In the genomic region with DNA sequence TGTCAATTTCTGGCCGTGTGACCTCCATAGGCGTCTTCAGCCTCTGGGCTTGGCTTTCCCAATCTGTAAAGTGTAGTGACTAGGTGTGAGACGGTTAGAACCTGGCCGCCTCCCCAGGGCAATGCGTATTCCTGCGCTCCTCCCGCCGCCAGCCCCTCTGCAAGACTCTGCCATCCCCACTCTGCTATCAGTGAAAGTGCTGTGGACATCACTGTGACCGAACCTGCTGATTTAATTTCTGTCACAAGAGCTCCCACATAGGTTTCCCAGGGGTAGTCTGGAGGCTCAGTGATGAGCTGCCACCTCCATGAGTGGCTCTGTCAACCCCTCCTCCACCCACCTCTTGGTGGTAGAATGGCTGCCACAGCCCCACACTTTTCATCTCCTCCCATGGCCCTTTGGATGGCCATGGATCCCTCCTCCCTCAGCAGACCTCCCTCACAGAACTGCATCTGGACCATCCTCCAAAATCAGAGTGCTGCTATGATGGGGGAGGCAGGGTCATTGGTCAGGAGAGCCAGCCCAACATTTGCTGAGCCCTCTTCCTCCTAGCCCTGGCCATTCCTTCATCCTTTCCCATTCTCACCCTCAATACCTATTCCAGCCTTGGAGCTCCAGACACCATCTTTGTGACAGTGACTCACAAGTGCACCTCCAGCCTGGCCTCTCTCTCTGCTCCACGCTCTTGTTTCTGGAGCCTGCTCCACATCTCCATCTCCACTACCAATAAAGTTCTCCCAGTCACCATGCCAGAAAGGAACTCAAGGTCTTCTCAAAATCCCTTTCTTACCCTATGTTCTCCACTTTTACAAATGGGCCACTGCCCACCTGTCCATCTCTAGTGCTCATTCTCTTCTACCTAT, we compare ENCODE assay signal across 27 cellular contexts. TPM values are rescaled to one million over a fixed set of nuclear protein-coding genes. Genes with fewer than 3 reads are reported as not detected.
DNase-seq lines count a peak whose midpoint lies in the region; ATAC-seq, FAIRE-seq and TF ChIP-seq lines count a peak whose summit lies in the region.
"Had no signal": no experiment of that assay in that cellular context is flagged by ENCODE, and none has a peak within 500 bp of the region (broad histone marks: within the 10 kb centered on the region; RNA-seq: fewer than 3 reads in every experiment).

No MANE protein-coding gene starts in this region.

- H3K27ac ChIP-seq in CD4-positive, alpha-beta memory T cell (ENCODE audit: low read depth, low read length) = no peak overlapping the region
- H3K27ac ChIP-seq in GM23338 (ENCODE audit: low read depth) (no peak overlapping the region), astrocyte (ENCODE audit: low read depth, low read length) (no peak overlapping the region)
- H3K27ac ChIP-seq: ascending aorta, foreskin keratinocyte, SJSA1, spleen, thoracic aorta had no signal

- H3K36me3 Mint-ChIP-seq in CD4-positive, alpha-beta memory T cell = no peaks in the 10 kb centered on the region
- H3K36me3 Mint-ChIP-seq in GM23338 (ENCODE audit: low read depth) (peaks cover 3% of the 10 kb centered on the region; the same call in 1 of the 3 replicates), astrocyte (ENCODE audit: low read depth, unreplicated experiment) (peaks cover 9% of the 10 kb centered on the region), natural killer cell (no peaks in the 10 kb centered on the region)

- TF ChIP-seq CTCF in GM23338 (conservative IDR thresholded peaks at IDR 0.05; ENCODE audit: low read depth in 2 of 2) (no peak), astrocyte (IDR thresholded peaks at IDR 0.05; ENCODE audit: insufficient read depth, low read depth, low read length) (no peak), natural killer cell (IDR thresholded peaks at IDR 0.05) (no peak)

- POLR2A ChIA-PET in CD4-positive, alpha-beta memory T cell (lab: Charles Lee; ENCODE audit: partially characterized antibody) = no interaction called here

- DNase-seq in CD4-positive, alpha-beta memory T cell = no peak
- DNase-seq in GM23338 (ENCODE audit: low spot score) = no peak
- DNase-seq in astrocyte (ENCODE audit: low read depth) = no peak
- no peak for DNase-seq in natural killer cell
- DNase-seq in T1000 (lab: John Stamatoyannopoulos, UW) = no peak
- no peak for DNase-seq in effector CD8-positive, alpha-beta T cell (lab: John Stamatoyannopoulos, UW)
- no peak for DNase-seq in KG1 (lab: John Stamatoyannopoulos, UW)
- DNase-seq: activated CD4-positive, alpha-beta T cell treated with anti-CD3 and anti-CD28 coated beads for 48 hours; activated T-cell treated with anti-CD3 and anti-CD28 coated beads, Interleukin-2, amount 50 U/mL, for 1 hour; foreskin keratinocyte; HFFc6; hypothalamus; kidney; mammary epithelial cell; NCI-H1436 treated with DMSO at 0.1 percent for 48 hours; NCI-H2171 treated with DMSO at 0.1 percent for 48 hours; PC-3; stimulated activated CD8-positive, alpha-beta memory T cell treated with anti-CD3 and anti-CD28 coated beads, Interleukin-4, amount 100 ng/mL, for 48 hours had no signal

- 0 out of 2 replicates have a peak, but pooled peaks cover 18% of the 10 kb centered on the region for H3F3A ChIP-seq in GM23338 (replicated peaks; ENCODE audit: low read depth)

- H3K4me3 Mint-ChIP-seq in CD4-positive, alpha-beta memory T cell = peak overlapping the region; percentile 43 to 83 (median 62)
- peak overlapping the region; percentile 65 for H3K4me3 Mint-ChIP-seq in GM23338
- peak overlapping the region; percentile 67 for H3K4me3 Mint-ChIP-seq in astrocyte (ENCODE audit: unreplicated experiment)
- peak overlapping the region; percentile 31 for H3K4me3 Mint-ChIP-seq in natural killer cell
- H3K4me3 Mint-ChIP-seq: HFFc6 had no signal

- peak overlapping the region; percentile 63; the same call in 1 of the 2 replicates for H2AFZ ChIP-seq in GM23338
- no peak overlapping the region for H2AFZ ChIP-seq in astrocyte (ENCODE audit: low read depth, low read length)

- intact Hi-C loops in CD4-positive, alpha-beta memory T cell (cut with micrococcal nuclease) = no loop called here
- intact Hi-C loops in natural killer cell (cut with micrococcal nuclease) = no loop called here

- H3K4me2 ChIP-seq in GM23338 (peak overlapping the region; percentile 73; the same call in 1 of the 2 replicates), astrocyte (ENCODE audit: low read length) (no peak overlapping the region)

- H3K36me3 ChIP-seq in CD4-positive, alpha-beta memory T cell (ENCODE audit: insufficient read depth, low read length) = no peaks in the 10 kb centered on the region
- H3K36me3 ChIP-seq in GM23338 (ENCODE audit: insufficient read depth) (no peaks in the 10 kb centered on the region), astrocyte (ENCODE audit: insufficient read depth, low read length) (no peaks in the 10 kb centered on the region)
- H3K36me3 ChIP-seq: ascending aorta, SJSA1, spleen, thoracic aorta had no signal

- H3K79me2 ChIP-seq in GM23338 (replicated peaks; ENCODE audit: insufficient read depth) = no peaks in the 10 kb centered on the region
- H3K79me2 ChIP-seq in astrocyte (ENCODE audit: insufficient read depth, low read length) = no peaks in the 10 kb centered on the region

- H3K27ac Mint-ChIP-seq in CD4-positive, alpha-beta memory T cell = peak overlapping the region in 1 of 7 donors; percentile 73
- H3K27ac Mint-ChIP-seq in GM23338 = no peak overlapping the region
- H3K27ac Mint-ChIP-seq in astrocyte (ENCODE audit: unreplicated experiment) = no peak overlapping the region
- no peak overlapping the region for H3K27ac Mint-ChIP-seq in natural killer cell
- H3K27ac Mint-ChIP-seq: HFFc6 had no signal

- peaks cover 30 to 35% of the 10 kb centered on the region in 2 donors for H3K27me3 Mint-ChIP-seq in CD4-positive, alpha-beta memory T cell
- H3K27me3 Mint-ChIP-seq in GM23338 (ENCODE audit: insufficient read depth, low read depth, poor library complexity) (peaks cover 66% of the 10 kb centered on the region), astrocyte (ENCODE audit: low read depth, unreplicated experiment) (peaks cover 65% of the 10 kb centered on the region), natural killer cell (ENCODE audit: low read depth in 2 of 2) (peaks cover 38 to 43% of the 10 kb centered on the region in 2 donors)

- H4K20me1 ChIP-seq in GM23338 (replicated peaks; ENCODE audit: insufficient read depth) = no peaks in the 10 kb centered on the region
- no peaks in the 10 kb centered on the region for H4K20me1 ChIP-seq in astrocyte (ENCODE audit: insufficient read depth, low read length)

- no peaks in the 10 kb centered on the region for H3K9me3 ChIP-seq in CD4-positive, alpha-beta memory T cell (ENCODE audit: control insufficient read depth in 1 of 2, low read length in 2 of 2)
- H3K9me3 ChIP-seq in astrocyte (ENCODE audit: insufficient read depth, low read depth, low read length) = no peaks in the 10 kb centered on the region
- H3K9me3 ChIP-seq: ascending aorta, SJSA1, thoracic aorta had no signal

- no peak for FAIRE-seq in astrocyte (lab: Jason Lieb, UNC)
- FAIRE-seq: GM12878, kidney had no signal

- peaks cover 23% of the 10 kb centered on the region for H3K27me3 ChIP-seq in CD4-positive, alpha-beta memory T cell (ENCODE audit: insufficient read depth, low read length)
- H3K27me3 ChIP-seq in GM23338 (ENCODE audit: insufficient read depth) = peaks cover 74% of the 10 kb centered on the region
- peaks cover 45% of the 10 kb centered on the region for H3K27me3 ChIP-seq in astrocyte (ENCODE audit: insufficient read depth, low read length)

- H3K9me3 Mint-ChIP-seq in CD4-positive, alpha-beta memory T cell = peaks cover 0 to 11% (median under 1%) of the 10 kb centered on the region in 8 donors
- peaks cover 10% of the 10 kb centered on the region; the same call in 2 of the 3 replicates for H3K9me3 Mint-ChIP-seq in GM23338
- peaks cover 21% of the 10 kb centered on the region for H3K9me3 Mint-ChIP-seq in astrocyte (ENCODE audit: unreplicated experiment)
- H3K9me3 Mint-ChIP-seq in natural killer cell = no peaks in the 10 kb centered on the region

- no peak overlapping the region for H3K9ac ChIP-seq in astrocyte (ENCODE audit: low read length)

- H3K4me1 Mint-ChIP-seq in CD4-positive, alpha-beta memory T cell = peaks cover 5 to 18% (median 11%) of the 10 kb centered on the region in 4 donors
- H3K4me1 Mint-ChIP-seq in GM23338 = peaks cover 14% of the 10 kb centered on the region
- H3K4me1 Mint-ChIP-seq in astrocyte (ENCODE audit: low read depth, unreplicated experiment) = no peaks in the 10 kb centered on the region
- peaks cover 0 to 5% of the 10 kb centered on the region in 2 donors for H3K4me1 Mint-ChIP-seq in natural killer cell

- ATAC-seq in GM23338 (no peak), natural killer cell (no peak)
- ATAC-seq: foreskin keratinocyte, GM12878, PC-3 had no signal

- H3K4me1 ChIP-seq in CD4-positive, alpha-beta memory T cell (ENCODE audit: insufficient read depth, low read length) = no peaks in the 10 kb centered on the region
- H3K4me1 ChIP-seq in GM23338 (ENCODE audit: insufficient read depth) (no peaks in the 10 kb centered on the region; the same call in 1 of the 2 replicates), astrocyte (ENCODE audit: insufficient read depth, low read length) (no peaks in the 10 kb centered on the region)
- H3K4me1 ChIP-seq: foreskin keratinocyte had no signal

- CTCF ChIA-PET in CD4-positive, alpha-beta memory T cell (lab: Charles Lee; ENCODE audit: partially characterized antibody) = no interaction called here

- H3K9me2 ChIP-seq in GM23338 (ENCODE audit: insufficient read depth) = no peaks in the 10 kb centered on the region

- H3K4me3 ChIP-seq in CD4-positive, alpha-beta memory T cell (ENCODE audit: low read length in 2 of 2) = no peak overlapping the region
- H3K4me3 ChIP-seq in GM23338 (no peak overlapping the region), astrocyte (ENCODE audit: insufficient read depth, low read depth, low read length) (no peak overlapping the region)
- H3K4me3 ChIP-seq: ascending aorta, GM12878, SJSA1, thoracic aorta had no signal

RNA-seq across cellular contexts. Expression of gene GSC2, which starts 1.5 kb away (rescaled TPM):
- not detected for total RNA-seq in CD4-positive, alpha-beta memory T cell
- polyA plus RNA-seq in CD4-positive, alpha-beta memory T cell = not detected
- not detected in 2 replicates for total RNA-seq in GM23338 (2014; rRNA removed; shearing (Covaris generic))
- polyA plus RNA-seq in GM23338 (2016; fragmentation: Nextera tagmentation; extraction: Ambion mirVana) = not detected in 2 replicates
- not detected in 2 replicates for total RNA-seq in astrocyte
- total RNA-seq in natural killer cell = not detected
- total RNA-seq: ascending aorta, foreskin keratinocyte, GM12878, HFFc6, HT1080, kidney, mammary epithelial cell, MCF 10A, PC-3, renal cortical epithelial cell, SJSA1, spleen, thoracic aorta had no signal
- polyA plus RNA-seq: foreskin keratinocyte, GM12878, mammary epithelial cell, spleen had no signal

RNA-seq across cellular contexts. Expression of gene ESS2, which starts 7.1 kb away (rescaled TPM):
- 10 to 100 TPM; 16.9 to 17.1 TPM for total RNA-seq in CD4-positive, alpha-beta memory T cell
- 10 to 100 TPM in 1 of 2 donors, 1 to 10 TPM in 1; 5.5 to 14.2 TPM for polyA plus RNA-seq in CD4-positive, alpha-beta memory T cell
- 18.4 and 21.6 TPM in 2 replicates for total RNA-seq in GM23338 (2014; rRNA removed; shearing (Covaris generic))
- polyA plus RNA-seq in GM23338 (2016; fragmentation: Nextera tagmentation; extraction: Ambion mirVana) = 12.3 and 15.2 TPM in 2 replicates
- total RNA-seq in astrocyte = 16.0 and 16.1 TPM in 2 replicates
- total RNA-seq in natural killer cell = 10 to 100 TPM; 47.6 to 51.6 (median 47.7) TPM

RNA-seq across cellular contexts. Expression of gene TSSK2, which starts 20.5 kb away (rescaled TPM):
- not detected for total RNA-seq in CD4-positive, alpha-beta memory T cell
- polyA plus RNA-seq in CD4-positive, alpha-beta memory T cell = not detected
- total RNA-seq in GM23338 (2014; rRNA removed; shearing (Covaris generic)) = not detected in 2 replicates
- not detected in 2 replicates for polyA plus RNA-seq in GM23338 (2016; fragmentation: Nextera tagmentation; extraction: Ambion mirVana)
- total RNA-seq in astrocyte (not detected in 2 replicates), natural killer cell (not detected)
- total RNA-seq: ascending aorta, foreskin keratinocyte, G401, HFFc6, HT1080, kidney, MCF 10A, PC-3, renal cortical epithelial cell, SJSA1, spleen, thoracic aorta had no signal
- polyA plus RNA-seq: foreskin keratinocyte, mammary epithelial cell had no signal

RNA-seq across cellular contexts. Expression of gene SLC25A1, which starts 27.0 kb away (rescaled TPM):
- 10 to 100 TPM; 39.0 to 40.7 TPM for total RNA-seq in CD4-positive, alpha-beta memory T cell
- 10 to 100 TPM; 35.5 to 64.9 TPM for polyA plus RNA-seq in CD4-positive, alpha-beta memory T cell
- 210 and 242 TPM in 2 replicates for total RNA-seq in GM23338 (2014; rRNA removed; shearing (Covaris generic))
- 141 and 145 TPM in 2 replicates for polyA plus RNA-seq in GM23338 (2016; fragmentation: Nextera tagmentation; extraction: Ambion mirVana)
- total RNA-seq in astrocyte = 84.5 and 97.9 TPM in 2 replicates
- total RNA-seq in natural killer cell = 10 to 100 TPM; 24.8 to 29.6 (median 26.9) TPM

RNA-seq across cellular contexts. Expression of gene DGCR2, which starts 29.3 kb away (rescaled TPM):
- 10 to 100 TPM; 61.3 to 66.7 TPM for total RNA-seq in CD4-positive, alpha-beta memory T cell
- polyA plus RNA-seq in CD4-positive, alpha-beta memory T cell = 10 to 100 TPM; 33.1 to 52.0 TPM
- total RNA-seq in GM23338 (2014; rRNA removed; shearing (Covaris generic)) = 59.3 and 83.0 TPM in 2 replicates
- 18.5 and 21.0 TPM in 2 replicates for polyA plus RNA-seq in GM23338 (2016; fragmentation: Nextera tagmentation; extraction: Ambion mirVana)
- total RNA-seq in astrocyte (48.4 and 49.4 TPM in 2 replicates), natural killer cell (10 to 100 TPM; 27.5 to 44.1 (median 41.3) TPM)
